1 cellular context compared by ENCODE assay signal in the genomic region with DNA sequence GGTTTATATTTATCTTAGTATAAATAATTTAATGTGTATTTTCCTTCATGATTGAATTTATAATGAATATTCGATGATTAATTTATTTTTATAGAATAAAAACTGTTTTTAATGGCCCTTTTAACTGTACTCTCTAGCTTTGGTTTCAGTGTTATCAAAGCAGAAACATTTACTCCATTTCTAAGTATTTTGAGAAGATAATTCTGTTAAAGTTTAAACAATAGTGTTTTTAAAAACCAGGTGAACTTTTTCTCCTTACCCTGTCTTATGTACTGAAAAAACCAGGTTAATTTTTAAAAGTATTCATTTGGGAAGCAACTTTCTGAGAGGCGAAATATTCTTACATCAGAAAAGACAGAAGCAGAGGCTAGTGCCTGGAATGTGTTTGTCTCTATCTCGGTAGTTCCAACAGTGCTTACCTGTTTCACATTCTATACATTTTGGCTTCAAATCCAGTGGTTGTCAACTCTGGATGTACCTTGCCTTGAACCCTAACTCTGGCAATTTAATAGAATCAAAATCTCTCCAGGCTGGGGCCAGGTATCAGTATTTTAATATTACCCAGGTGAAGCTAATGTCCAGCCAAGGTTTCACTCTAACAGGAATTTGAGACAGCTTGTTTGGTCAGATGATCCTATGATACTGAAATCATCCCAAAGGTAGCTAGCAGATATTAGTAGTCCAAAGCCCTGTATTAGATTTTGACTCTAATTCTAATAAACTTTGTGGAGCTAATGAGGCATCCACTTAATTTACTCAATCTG.
TF ChIP-seq lines count a peak whose summit lies in the region.

No MANE protein-coding gene starts in this region.

TF ChIP-seq in A549, 52 proteins besides CTCF, POLR2A, EP300 and RAD21 (continued from another document):
- TF ChIP-seq, protein P1, sequence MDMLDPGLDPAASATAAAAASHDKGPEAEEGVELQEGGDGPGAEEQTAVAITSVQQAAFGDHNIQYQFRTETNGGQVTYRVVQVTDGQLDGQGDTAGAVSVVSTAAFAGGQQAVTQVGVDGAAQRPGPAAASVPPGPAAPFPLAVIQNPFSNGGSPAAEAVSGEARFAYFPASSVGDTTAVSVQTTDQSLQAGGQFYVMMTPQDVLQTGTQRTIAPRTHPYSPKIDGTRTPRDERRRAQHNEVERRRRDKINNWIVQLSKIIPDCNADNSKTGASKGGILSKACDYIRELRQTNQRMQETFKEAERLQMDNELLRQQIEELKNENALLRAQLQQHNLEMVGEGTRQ (IDR thresholded peaks at IDR 0.05) = no peak
